8 cellular contexts compared by ENCODE assay signal in the genomic region with DNA sequence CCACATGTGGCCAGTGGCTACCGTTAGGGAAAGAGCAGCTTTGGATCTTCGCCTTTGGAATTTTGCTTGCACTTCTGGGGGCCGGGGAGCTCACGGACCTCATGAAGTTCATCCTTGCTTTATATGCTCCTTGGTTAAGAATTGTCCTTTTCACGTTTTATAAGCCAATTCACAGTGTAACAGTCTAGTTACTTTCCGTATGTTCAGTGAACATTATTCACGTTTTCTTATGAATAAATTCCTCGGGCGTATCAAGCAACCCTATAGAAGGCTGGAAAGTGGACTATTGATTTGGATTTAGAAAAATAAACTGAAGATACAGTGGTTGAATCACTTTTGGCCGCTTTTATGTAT. TPM values are rescaled to one million over a fixed set of nuclear protein-coding genes. Genes with fewer than 3 reads are reported as not detected.
DNase-seq lines count a peak whose midpoint lies in the region; ATAC-seq and TF ChIP-seq lines count a peak whose summit lies in the region.

No MANE protein-coding gene starts in this region.

- H3K27me3 ChIP-seq in GM06990 (replicated peaks; ENCODE audit: control insufficient read depth, insufficient read depth, low read length) (no peaks in the 10 kb centered on the region), Peyer's patch (no peaks in the 10 kb centered on the region), esophagus muscularis mucosa (no peaks in the 10 kb centered on the region), prostate gland (replicated peaks; ENCODE audit: insufficient read depth) (no peaks in the 10 kb centered on the region)

- H3K36me3 ChIP-seq in GM06990 (ENCODE audit: control insufficient read depth, insufficient read depth, low read length) (no peaks in the 10 kb centered on the region), Peyer's patch (peaks cover 0 to 3% (median 0%) of the 10 kb centered on the region in 3 donors), esophagus muscularis mucosa (peaks cover 0 to 8% (median 3%) of the 10 kb centered on the region in 4 donors), prostate gland (no peaks in the 10 kb centered on the region)

- H3K4me1 ChIP-seq in Peyer's patch (peaks cover 0 to 17% (median 0%) of the 10 kb centered on the region in 4 donors), esophagus muscularis mucosa (peaks cover 9 to 41% (median 35%) of the 10 kb centered on the region in 4 donors), prostate gland (replicated peaks) (no peaks in the 10 kb centered on the region)

- TF ChIP-seq CTCF in GM06990 (IDR thresholded peaks at IDR 0.05; ENCODE audit: insufficient read depth, low read length, poor library complexity, severe bottlenecking) = no peak
- no peak for TF ChIP-seq CTCF in Peyer's patch (IDR thresholded peaks at IDR 0.05)
- no peak for TF ChIP-seq CTCF in esophagus muscularis mucosa (IDR thresholded peaks at IDR 0.05)
- TF ChIP-seq CTCF in prostate gland (IDR thresholded peaks at IDR 0.05) = no peak

- H3K9me3 ChIP-seq in Peyer's patch (peaks cover 0 to 3% (median 0%) of the 10 kb centered on the region in 4 donors), esophagus muscularis mucosa (no peaks in the 10 kb centered on the region), prostate gland (no peaks in the 10 kb centered on the region)

- H3K27ac ChIP-seq in Peyer's patch = peak overlapping the region in 2 of 4 donors; percentile 89 to 100
- peak overlapping the region; percentile 98 to 99 (median 98) for H3K27ac ChIP-seq in esophagus muscularis mucosa (replicated peaks in 1 of 4)
- peak overlapping the region; percentile 96 to 97 for H3K27ac ChIP-seq in prostate gland

- peak overlapping the region; percentile 64 for H3K4me3 ChIP-seq in GM06990 (replicated peaks; ENCODE audit: low read depth, low read length)
- H3K4me3 ChIP-seq in Peyer's patch = peak overlapping the region; percentile 90 to 99 (median 92)
- H3K4me3 ChIP-seq in esophagus muscularis mucosa = peak overlapping the region; percentile 83 to 98 (median 92)
- peak overlapping the region; percentile 97 for H3K4me3 ChIP-seq in prostate gland

- DNase-seq in GM06990 (ENCODE audit: extremely low read depth, insufficient read length) (no peak), Peyer's patch (no peak), esophagus muscularis mucosa (ENCODE audit: extremely low spot score) (no peak), prostate gland (ENCODE audit: low spot score) (no peak), T1000 (lab: John Stamatoyannopoulos, UW) (no peak), NCI-H2081 (lab: John Stamatoyannopoulos, UW) (no peak), RPMI8226 (no peak)

- no peak for ATAC-seq in HG02840 (IDR thresholded peaks at IDR 0.05; ENCODE audit: low FRiP score, unreplicated experiment)

- no peak for TF ChIP-seq EP300 in esophagus muscularis mucosa (IDR thresholded peaks at IDR 0.05)

- intact Hi-C loops in esophagus muscularis mucosa (cut with DNase I) (loop anchor here (5.0 kb wide), 2 partner anchors 39 to 131 kb away; no protein-coding TSS in a partner anchor), prostate gland (cut with DNase I) (loop anchor here (2.0 to 5.0 kb wide), 3 partner anchors 40 to 146 kb away; no protein-coding TSS in a partner anchor)

- 17% methylated on average over 10 of the region's 10 CpGs for WGBS in esophagus muscularis mucosa
- WGBS in prostate gland = 13% methylated on average over 10 of the region's 10 CpGs

- no peak for TF ChIP-seq POLR2A in Peyer's patch (IDR thresholded peaks at IDR 0.05)
- TF ChIP-seq POLR2A in esophagus muscularis mucosa (IDR thresholded peaks at IDR 0.05; ENCODE audit: low read depth) = no peak
- no peak for TF ChIP-seq POLR2A in prostate gland (IDR thresholded peaks at IDR 0.05)

RNA-seq across cellular contexts. Expression of gene PDLIM5, which starts 0.7 kb away (rescaled TPM):
- 100 to 1,000 TPM; 112 to 197 (median 158) TPM for total RNA-seq in Peyer's patch
- total RNA-seq in esophagus muscularis mucosa = 100 to 1,000 TPM; 138 to 160 (median 146) TPM
- total RNA-seq in prostate gland = 100 to 1,000 TPM; 115 to 228 TPM
